In the genomic region with DNA sequence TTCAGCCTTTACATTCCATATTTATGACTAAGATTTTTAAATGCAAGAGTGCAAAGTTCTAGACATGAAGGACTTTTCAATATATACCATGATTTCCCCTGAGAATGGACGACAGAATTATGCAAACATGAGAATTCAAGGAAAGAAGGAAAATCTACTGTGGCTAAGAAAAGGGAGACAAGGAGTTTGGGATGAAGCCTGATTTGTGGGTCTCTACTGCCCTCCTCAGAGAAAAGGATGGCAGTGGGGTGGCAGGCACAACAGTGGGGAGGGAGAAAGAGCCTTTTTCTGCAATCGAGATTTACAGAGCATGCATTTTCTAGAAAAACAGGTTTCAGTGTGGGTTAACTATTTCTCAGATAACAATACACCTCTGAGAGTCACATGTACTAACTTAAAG, we compare ENCODE assay signal across 9 cellular contexts.
DNase-seq lines count a peak whose midpoint lies in the region; ATAC-seq, FAIRE-seq and TF ChIP-seq lines count a peak whose summit lies in the region.
"Had no signal": no experiment of that assay in that cellular context is flagged by ENCODE, and none has a peak within 500 bp of the region (broad histone marks: within the 10 kb centered on the region; RNA-seq: fewer than 3 reads in every experiment).

No MANE protein-coding gene starts in this region.

- no peak overlapping the region for H3K4me3 ChIP-seq in H1 (ENCODE audit: extremely low read depth in 1 of 4, insufficient read depth in 2 of 4, low read depth in 3 of 4, low read length in 4 of 4)

- no peak for TF ChIP-seq POLR2A in H1 (IDR thresholded peaks at IDR 0.05; ENCODE audit: control extremely low read depth in 1 of 2, low read depth in 2 of 2, low read length in 2 of 2)

- H3K79me2 ChIP-seq in H1 (ENCODE audit: control insufficient read depth in 1 of 2, insufficient read depth in 2 of 2, low read length in 2 of 2) = no peaks in the 10 kb centered on the region

- H2BK20ac ChIP-seq in H1 (ENCODE audit: low read length) = no peak overlapping the region

- no peak overlapping the region for H3K4me2 ChIP-seq in H1 (ENCODE audit: insufficient read depth in 1 of 2, low read depth in 2 of 2, low read length in 2 of 2)

- H2AFZ ChIP-seq in H1 (ENCODE audit: low read length) = peak overlapping the region; percentile 54; the same call in 1 of the 2 replicates

- no peaks in the 10 kb centered on the region for H4K20me1 ChIP-seq in H1 (replicated peaks in 1 of 2; ENCODE audit: control insufficient read depth in 1 of 2, insufficient read depth in 2 of 2, low read length in 2 of 2)

- no peak overlapping the region for H2BK120ac ChIP-seq in H1 (replicated peaks; ENCODE audit: low read depth, low read length)

- H3K18ac ChIP-seq in H1 (ENCODE audit: extremely low read depth, low read length) = no peak overlapping the region

- no peak overlapping the region for H3K23ac ChIP-seq in H1 (ENCODE audit: insufficient read length)

- no peaks in the 10 kb centered on the region for H3K23me2 ChIP-seq in H1 (ENCODE audit: low read depth, low read length)

- peak overlapping the region; percentile 3 for H3K4me3 Mint-ChIP-seq in neural crest cell
- H3K4me3 Mint-ChIP-seq: stimulated activated naive CD8-positive, alpha-beta T cell treated with anti-CD3 and anti-CD28 coated beads, Interleukin-15, Interleukin-2, amounts not matched to agents 100 ng/mL and 50 ng/mL, for 24 hours had no signal

- TF ChIP-seq CTCF in GM12872 (IDR thresholded peaks at IDR 0.05; ENCODE audit: insufficient read depth, low read depth, low read length) = 0 out of 3 replicates have a peak, but pooled peaks have one; percentile 2
- peak; percentile 62 to 89 (median 68) for TF ChIP-seq CTCF in H1 (IDR thresholded peaks at IDR 0.05; ENCODE audit: control extremely low read depth in 1 of 3, insufficient read depth in 1 of 3, low read depth in 1 of 3, low read length in 3 of 3)
- peak; percentile 77 for TF ChIP-seq CTCF in neural crest cell (conservative IDR thresholded peaks at IDR 0.05)

- no peak overlapping the region for H3K9ac ChIP-seq in H1 (replicated peaks in 1 of 4; ENCODE audit: extremely low read depth in 1 of 4, low read depth in 3 of 4, low read length in 3 of 4)

- no peaks in the 10 kb centered on the region for H3K36me3 ChIP-seq in H1 (ENCODE audit: control insufficient read depth in 2 of 4, insufficient read depth in 4 of 4, low read length in 3 of 4)

- 52% methylated on average over 2 of the region's 2 CpGs; no CpG with 5 or more reads in 1 of the 2 experiments for WGBS in H1 (ENCODE audit: extremely low coverage in 1 of 2, insufficient coverage in 1 of 2, insufficient read length in 1 of 2, insufficient replicate concordance in 2 of 2, low coverage in 1 of 2, low lambda C conversion rate in 2 of 2, missing lambda C conversion rate in 1 of 2), 2 experiments

- POLR2A ChIA-PET in H1 (lab: Charles Lee; ENCODE audit: partially characterized antibody) = no interaction called here

- no peak overlapping the region for H2BK5ac ChIP-seq in H1 (ENCODE audit: low read depth, low read length)

- peak; percentile 93 for TF ChIP-seq RAD21 in H1 (IDR thresholded peaks at IDR 0.05 in 1 of 2, conservative IDR thresholded peaks at IDR 0.05 in 1 of 2; ENCODE audit: low read depth in 2 of 2, low read length in 2 of 2)

- H3K36me3 Mint-ChIP-seq in neural crest cell (ENCODE audit: low read depth) = no peaks in the 10 kb centered on the region

- no peaks in the 10 kb centered on the region for H3K27me3 Mint-ChIP-seq in neural crest cell (ENCODE audit: low read depth)
- H3K27me3 Mint-ChIP-seq: stimulated activated naive CD8-positive, alpha-beta T cell treated with anti-CD3 and anti-CD28 coated beads, Interleukin-15, Interleukin-2, amounts not matched to agents 100 ng/mL and 50 ng/mL, for 24 hours had no signal

- TF ChIP-seq EP300 in H1 (IDR thresholded peaks at IDR 0.05; ENCODE audit: borderline replicate concordance in 1 of 2, low read depth in 2 of 2, low read length in 2 of 2) = no peak

- no peak overlapping the region for H3K27ac Mint-ChIP-seq in neural crest cell (ENCODE audit: unreplicated experiment)
- H3K27ac Mint-ChIP-seq: stimulated activated naive CD8-positive, alpha-beta T cell treated with anti-CD3 and anti-CD28 coated beads, Interleukin-15, Interleukin-2, amounts not matched to agents 100 ng/mL and 50 ng/mL, for 24 hours had no signal

- FAIRE-seq in H1 (lab: Jason Lieb, UNC) = peak; percentile 82

- DNase-seq in NCI-H446 treated with DMSO at 0.1 percent for 48 hours (lab: John Stamatoyannopoulos, UW) (peak; percentile 62), H1 (ENCODE audit: low read depth in 1 of 2, low spot score in 2 of 2) (peak in 1 of 2 experiments; percentile 9), neural crest cell (ENCODE audit: low read depth, low spot score) (peak; percentile 32), T-helper 2 cell (no peak)

- ATAC-seq in GM18498 (IDR thresholded peaks at IDR 0.05; ENCODE audit: unreplicated experiment) (no peak), GM21786 (IDR thresholded peaks at IDR 0.05; ENCODE audit: unreplicated experiment) (no peak), GM18873 (IDR thresholded peaks at IDR 0.05; ENCODE audit: low FRiP score, unreplicated experiment) (no peak)

- no peak overlapping the region for H2AK5ac ChIP-seq in H1 (ENCODE audit: low read depth, low read length)

- H3K27me3 ChIP-seq in H1 (replicated peaks in 1 of 4; ENCODE audit: control insufficient read depth in 3 of 4, extremely low read depth in 1 of 4, insufficient read depth in 3 of 4, low read length in 3 of 4) = no peaks in the 10 kb centered on the region

- H4K91ac ChIP-seq in H1 (replicated peaks; ENCODE audit: insufficient read length, low read length) = no peak overlapping the region

- H3K14ac ChIP-seq in H1 (ENCODE audit: insufficient read length) = no peak overlapping the region

- no peak overlapping the region for H3K56ac ChIP-seq in H1 (replicated peaks; ENCODE audit: insufficient read length, low read depth, low read length)

- no peak overlapping the region for H4K8ac ChIP-seq in H1 (ENCODE audit: extremely low read depth, insufficient read depth, low read length)

- H2BK15ac ChIP-seq in H1 (ENCODE audit: low read length) = no peak overlapping the region

- no peak overlapping the region for H4K5ac ChIP-seq in H1 (ENCODE audit: insufficient read length, low read depth, low read length)

- H2BK12ac ChIP-seq in H1 (ENCODE audit: low read depth, low read length) = no peak overlapping the region

- H3K27ac ChIP-seq in H1 (ENCODE audit: low read depth, low read length) = no peak overlapping the region

- no peaks in the 10 kb centered on the region for H3K9me3 Mint-ChIP-seq in neural crest cell
- H3K9me3 Mint-ChIP-seq: stimulated activated naive CD8-positive, alpha-beta T cell treated with anti-CD3 and anti-CD28 coated beads, Interleukin-15, Interleukin-2, amounts not matched to agents 100 ng/mL and 50 ng/mL, for 24 hours had no signal

- peaks cover 0 to 6% (median 4%) of the 10 kb centered on the region in 4 experiments; a peak in 3 of 7 replicates for H3K4me1 ChIP-seq in H1 (replicated peaks in 1 of 4; ENCODE audit: control insufficient read depth in 3 of 4, insufficient read depth in 4 of 4, low read length in 3 of 4)

- H3K79me1 ChIP-seq in H1 (ENCODE audit: low read depth, low read length) = no peaks in the 10 kb centered on the region

- CTCF ChIA-PET in H1 (lab: Charles Lee; ENCODE audit: partially characterized antibody) = interaction anchor here (0.9 to 2.9 kb wide), 6 partner anchors 11 to 566 kb away, joined by 3 to 15 read pairs (median 4); no protein-coding TSS in a partner anchor

- H3K9me3 ChIP-seq in H1 (ENCODE audit: insufficient read depth in 2 of 2, low read depth in 1 of 2, low read length in 1 of 2) = no peaks in the 10 kb centered on the region

- H3K4ac ChIP-seq in H1 (replicated peaks; ENCODE audit: insufficient read length, low read depth, low read length) = no peak overlapping the region

- H3K4me1 Mint-ChIP-seq in neural crest cell = peaks cover 55% of the 10 kb centered on the region

TF ChIP-seq in H1, 55 proteins besides CTCF, POLR2A, EP300 and RAD21:
- TF ChIP-seq JUN (IDR thresholded peaks at IDR 0.05; ENCODE audit: low read depth, low read length) = no peak
TF ChIP-seq in H1: peak in this region for 0.

Comparison
In these comparisons a context has a peak if more than half of its experiments do, and no peak if none do; other contexts are left out.
1. CTCF ChIP-seq: peak in every context shown above with its lines; median percentile 77 in neural crest cell; 68 in H1; 2 in GM12872.
2. DNase-seq: peak in NCI-H446 treated with DMSO at 0.1 percent for 48 hours (single experiment) and neural crest cell (single experiment); none in T-helper 2 cell (0 of 5).